In genomic region chr20:53769041-53769440, GRCh38 we compare ENCODE assay signal across 22 cellular contexts.
DNase-seq lines count a peak whose midpoint lies in the region; ATAC-seq, FAIRE-seq and TF ChIP-seq lines count a peak whose summit lies in the region.
"Had no signal": no experiment of that assay in that cellular context is flagged by ENCODE, and none has a peak within 500 bp of the region (broad histone marks: within the 10 kb centered on the region; RNA-seq: fewer than 3 reads in every experiment).

No MANE protein-coding gene starts in this region.

- peaks cover 81% of the 10 kb centered on the region for H3K4me1 ChIP-seq in Caco-2
- peaks cover 17% of the 10 kb centered on the region for H3K4me1 ChIP-seq in astrocyte (ENCODE audit: insufficient read depth, low read length)
- H3K4me1 ChIP-seq: prostate gland had no signal

- DNase-seq in Caco-2: peak; percentile 46 to 71
- peak; percentile 30 for DNase-seq in HuH-7 (ENCODE audit: low spot score)
- DNase-seq in astrocyte (ENCODE audit: low read depth): no peak
- DNase-seq in mesothelial cell of epicardium (ENCODE audit: low spot score in 2 of 2, unreplicated experiment in 2 of 2): no peak
- no peak for DNase-seq in activated CD8-positive, alpha-beta T cell treated with anti-CD3 and anti-CD28 coated beads, Interleukin-2, amount 10 ng/mL, durations not matched to agents 7 days and 5 days
- no peak for DNase-seq in amniotic stem cell (lab: John Stamatoyannopoulos, UW)
- DNase-seq in GM03348 (ENCODE audit: low spot score): no peak
- DNase-seq: activated CD4-positive, CD25-positive, alpha-beta regulatory T cell treated with anti-CD3 and anti-CD28 coated beads, Interleukin-2, amount 50 U/mL, for 72 hours; activated T-cell treated with anti-CD3 and anti-CD28 coated beads, Interleukin-2, amount 50 U/mL, for 72 hours; DND-41; effector CD8-positive, alpha-beta T cell; left lung; midbrain; NCI-H1930; stimulated activated CD4-positive, alpha-beta T cell treated with anti-CD3 and anti-CD28 coated beads, Interleukin-2, amount 100 ng/mL, for 48 hours; stimulated activated naive CD8-positive, alpha-beta T cell treated with anti-CD3 and anti-CD28 coated beads, Interleukin-15, Interleukin-2, amounts not matched to agents 100 U/mL and 50 U/mL, for 24 hours; thyroid gland had no signal

- no peak overlapping the region for H3K4me2 ChIP-seq in astrocyte (ENCODE audit: low read length)

- no peak for ATAC-seq in GM19452 (IDR thresholded peaks at IDR 0.05; ENCODE audit: unreplicated experiment)
- no peak for ATAC-seq in activated CD8-positive, alpha-beta T cell treated with anti-CD3 and anti-CD28 coated beads, Interleukin-2, amount 10 ng/mL, durations not matched to agents 7 days and 5 days
- ATAC-seq: activated T-cell treated with anti-CD3 and anti-CD28 coated beads, Interleukin-2, amount 50 U/mL, for 72 hours; esophagus mucosa; left lung; stimulated activated naive CD8-positive, alpha-beta T cell treated with anti-CD3 and anti-CD28 coated beads, Interleukin-15, Interleukin-2, amounts not matched to agents 100 U/mL and 50 U/mL, for 24 hours had no signal

- H3K4me3 Mint-ChIP-seq in Caco-2 (ENCODE audit: unreplicated experiment) (peak overlapping the region; percentile 60), astrocyte (ENCODE audit: unreplicated experiment) (no peak overlapping the region), mesothelial cell of epicardium (no peak overlapping the region)
- H3K4me3 Mint-ChIP-seq in activated CD8-positive, alpha-beta T cell treated with anti-CD3 and anti-CD28 coated beads, Interleukin-2, amount 10 ng/mL, durations not matched to agents 7 days and 5 days: no peak overlapping the region
- H3K4me3 Mint-ChIP-seq: activated naive CD4-positive, alpha-beta T cell treated with anti-CD3 and anti-CD28 coated beads, Interleukin-2, amount 50 U/mL, for 24 hours; activated T-cell treated with anti-CD3 and anti-CD28 coated beads, Interleukin-2, amount 50 U/mL, for 72 hours had no signal

- intact Hi-C loops in Caco-2 (cut with micrococcal nuclease; ENCODE audit: unreplicated experiment): loop anchor here (1.0 to 10.0 kb wide), 7 partner anchors 16 to 254 kb away; no protein-coding TSS in a partner anchor

- TF ChIP-seq CTCF in Caco-2 (IDR thresholded peaks at IDR 0.05; ENCODE audit: insufficient read depth in 1 of 2, low read depth in 1 of 2, low read length in 1 of 2, severe bottlenecking in 1 of 2, unreplicated experiment in 1 of 2) (no peak), astrocyte (IDR thresholded peaks at IDR 0.05; ENCODE audit: insufficient read depth, low read depth, low read length) (no peak), mesothelial cell of epicardium (IDR thresholded peaks at IDR 0.05; ENCODE audit: unreplicated experiment) (no peak)

- H3K79me2 ChIP-seq in astrocyte (ENCODE audit: insufficient read depth, low read length): no peaks in the 10 kb centered on the region

- CTCF ChIA-PET in Caco-2 (lab: Charles Lee): interaction anchor here (0.6 to 2.2 kb wide), 8 partner anchors 17 to 189 kb away, joined by 3 to 18 read pairs (median 4); no protein-coding TSS in a partner anchor
- CTCF ChIA-PET in activated CD8-positive, alpha-beta T cell treated with anti-CD3 and anti-CD28 coated beads, Interleukin-2, amount 10 ng/mL, durations not matched to agents 7 days and 5 days (lab: Charles Lee): interaction anchor here (3.0 kb wide), 1 partner anchor 13 kb away, joined by 9 read pairs; no protein-coding TSS in a partner anchor

- H3K27me3 Mint-ChIP-seq in Caco-2 (ENCODE audit: insufficient read depth, unreplicated experiment) (no peaks in the 10 kb centered on the region), astrocyte (ENCODE audit: low read depth, unreplicated experiment) (no peaks in the 10 kb centered on the region), mesothelial cell of epicardium (ENCODE audit: low read depth) (no peaks in the 10 kb centered on the region)
- no peaks in the 10 kb centered on the region for H3K27me3 Mint-ChIP-seq in activated CD8-positive, alpha-beta T cell treated with anti-CD3 and anti-CD28 coated beads, Interleukin-2, amount 10 ng/mL, durations not matched to agents 7 days and 5 days (ENCODE audit: low read depth)
- H3K27me3 Mint-ChIP-seq: activated naive CD4-positive, alpha-beta T cell treated with anti-CD3 and anti-CD28 coated beads, Interleukin-2, amount 50 U/mL, for 24 hours had no signal

- H3K27ac ChIP-seq in astrocyte (ENCODE audit: low read depth, low read length): no peak overlapping the region
- H3K27ac ChIP-seq: left lung, prostate gland, skin epidermis, thyroid gland had no signal

- peak overlapping the region; percentile 2 for H2AFZ ChIP-seq in astrocyte (ENCODE audit: low read depth, low read length)

- H3K9me3 Mint-ChIP-seq in Caco-2 (ENCODE audit: unreplicated experiment): no peaks in the 10 kb centered on the region
- H3K9me3 Mint-ChIP-seq in astrocyte (ENCODE audit: unreplicated experiment): no peaks in the 10 kb centered on the region
- H3K9me3 Mint-ChIP-seq in mesothelial cell of epicardium: no peaks in the 10 kb centered on the region
- H3K9me3 Mint-ChIP-seq in activated CD8-positive, alpha-beta T cell treated with anti-CD3 and anti-CD28 coated beads, Interleukin-2, amount 10 ng/mL, durations not matched to agents 7 days and 5 days (ENCODE audit: insufficient read depth): no peaks in the 10 kb centered on the region
- H3K9me3 Mint-ChIP-seq: activated naive CD4-positive, alpha-beta T cell treated with anti-CD3 and anti-CD28 coated beads, Interleukin-2, amount 50 U/mL, for 24 hours; activated T-cell treated with anti-CD3 and anti-CD28 coated beads, Interleukin-2, amount 50 U/mL, for 72 hours had no signal

- H3K27ac Mint-ChIP-seq in Caco-2 (ENCODE audit: unreplicated experiment) (peak overlapping the region; percentile 99), astrocyte (ENCODE audit: unreplicated experiment) (no peak overlapping the region), mesothelial cell of epicardium (peak overlapping the region; percentile 74)
- no peak overlapping the region for H3K27ac Mint-ChIP-seq in activated CD8-positive, alpha-beta T cell treated with anti-CD3 and anti-CD28 coated beads, Interleukin-2, amount 10 ng/mL, durations not matched to agents 7 days and 5 days
- H3K27ac Mint-ChIP-seq: activated naive CD4-positive, alpha-beta T cell treated with anti-CD3 and anti-CD28 coated beads, Interleukin-2, amount 50 U/mL, for 24 hours; activated T-cell treated with anti-CD3 and anti-CD28 coated beads, Interleukin-2, amount 50 U/mL, for 72 hours had no signal

- FAIRE-seq in astrocyte (lab: Jason Lieb, UNC): no peak

- no peaks in the 10 kb centered on the region for H3K36me3 ChIP-seq in Caco-2 (ENCODE audit: control insufficient read depth, insufficient read depth, low read length)
- no peaks in the 10 kb centered on the region for H3K36me3 ChIP-seq in astrocyte (ENCODE audit: insufficient read depth, low read length)
- H3K36me3 ChIP-seq: left lung, prostate gland, thyroid gland had no signal

- no peak overlapping the region for H3K4me3 ChIP-seq in Caco-2 (ENCODE audit: low read depth, low read length)
- H3K4me3 ChIP-seq in astrocyte (ENCODE audit: insufficient read depth, low read depth, low read length): no peak overlapping the region
- H3K4me3 ChIP-seq: left lung, prostate gland, skin epidermis, thyroid gland had no signal

- H3K27me3 ChIP-seq in Caco-2 (replicated peaks; ENCODE audit: control insufficient read depth, insufficient read depth, low read length) (no peaks in the 10 kb centered on the region), astrocyte (ENCODE audit: insufficient read depth, low read length) (no peaks in the 10 kb centered on the region)
- H3K27me3 ChIP-seq: left lung, thyroid gland had no signal

- H3K36me3 Mint-ChIP-seq in Caco-2 (ENCODE audit: insufficient read depth, unreplicated experiment): peaks cover 6% of the 10 kb centered on the region
- no peaks in the 10 kb centered on the region for H3K36me3 Mint-ChIP-seq in astrocyte (ENCODE audit: low read depth, unreplicated experiment)
- no peaks in the 10 kb centered on the region for H3K36me3 Mint-ChIP-seq in mesothelial cell of epicardium
- peaks cover 3% of the 10 kb centered on the region for H3K36me3 Mint-ChIP-seq in activated CD8-positive, alpha-beta T cell treated with anti-CD3 and anti-CD28 coated beads, Interleukin-2, amount 10 ng/mL, durations not matched to agents 7 days and 5 days (ENCODE audit: low read depth)
- H3K36me3 Mint-ChIP-seq: activated naive CD4-positive, alpha-beta T cell treated with anti-CD3 and anti-CD28 coated beads, Interleukin-2, amount 50 U/mL, for 24 hours had no signal

- no peaks in the 10 kb centered on the region for H3K9me3 ChIP-seq in Caco-2
- no peaks in the 10 kb centered on the region for H3K9me3 ChIP-seq in astrocyte (ENCODE audit: insufficient read depth, low read depth, low read length)
- H3K9me3 ChIP-seq: left lung, prostate gland, thyroid gland had no signal

- peaks cover 73% of the 10 kb centered on the region for H3K4me1 Mint-ChIP-seq in Caco-2 (ENCODE audit: low read depth, unreplicated experiment)
- H3K4me1 Mint-ChIP-seq in astrocyte (ENCODE audit: low read depth, unreplicated experiment): peaks cover 21% of the 10 kb centered on the region
- H3K4me1 Mint-ChIP-seq in mesothelial cell of epicardium: peaks cover 28% of the 10 kb centered on the region
- H3K4me1 Mint-ChIP-seq in activated CD8-positive, alpha-beta T cell treated with anti-CD3 and anti-CD28 coated beads, Interleukin-2, amount 10 ng/mL, durations not matched to agents 7 days and 5 days (ENCODE audit: low read depth): peaks cover 14% of the 10 kb centered on the region

- no peak overlapping the region for H3K9ac ChIP-seq in astrocyte (ENCODE audit: low read length)

- no peaks in the 10 kb centered on the region for H4K20me1 ChIP-seq in astrocyte (ENCODE audit: insufficient read depth, low read length)

- BruUV-seq in Caco-2 (replicated peaks; lab: Mats Ljungman, UMichigan): no TSS peak

- POLR2A ChIA-PET in Caco-2 (lab: Charles Lee): interaction anchor here (0.8 to 2.7 kb wide), 6 partner anchors 17 to 146 kb away, joined by 3 to 13 read pairs (median 7); no protein-coding TSS in a partner anchor
- POLR2A ChIA-PET in activated CD8-positive, alpha-beta T cell treated with anti-CD3 and anti-CD28 coated beads, Interleukin-2, amount 10 ng/mL, durations not matched to agents 7 days and 5 days (lab: Charles Lee): no interaction called here

Comparison
In these comparisons a context has a peak if more than half of its experiments do, and no peak if none do; other contexts are left out.
1. DNase-seq: peak in Caco-2 (2 of 2) and HuH-7 (single experiment); none in astrocyte (single experiment), mesothelial cell of epicardium (0 of 2), activated CD8-positive, alpha-beta T cell treated with anti-CD3 and anti-CD28 coated beads, Interleukin-2, amount 10 ng/mL, durations not matched to agents 7 days and 5 days (single experiment), amniotic stem cell (single experiment) and GM03348 (single experiment).
2. H3K27ac Mint-ChIP-seq: peak in Caco-2 (single experiment) and mesothelial cell of epicardium (single experiment); none in astrocyte (single experiment) and activated CD8-positive, alpha-beta T cell treated with anti-CD3 and anti-CD28 coated beads, Interleukin-2, amount 10 ng/mL, durations not matched to agents 7 days and 5 days (single experiment).